ENCODE assay signal across 13 cellular contexts in the genomic region with DNA sequence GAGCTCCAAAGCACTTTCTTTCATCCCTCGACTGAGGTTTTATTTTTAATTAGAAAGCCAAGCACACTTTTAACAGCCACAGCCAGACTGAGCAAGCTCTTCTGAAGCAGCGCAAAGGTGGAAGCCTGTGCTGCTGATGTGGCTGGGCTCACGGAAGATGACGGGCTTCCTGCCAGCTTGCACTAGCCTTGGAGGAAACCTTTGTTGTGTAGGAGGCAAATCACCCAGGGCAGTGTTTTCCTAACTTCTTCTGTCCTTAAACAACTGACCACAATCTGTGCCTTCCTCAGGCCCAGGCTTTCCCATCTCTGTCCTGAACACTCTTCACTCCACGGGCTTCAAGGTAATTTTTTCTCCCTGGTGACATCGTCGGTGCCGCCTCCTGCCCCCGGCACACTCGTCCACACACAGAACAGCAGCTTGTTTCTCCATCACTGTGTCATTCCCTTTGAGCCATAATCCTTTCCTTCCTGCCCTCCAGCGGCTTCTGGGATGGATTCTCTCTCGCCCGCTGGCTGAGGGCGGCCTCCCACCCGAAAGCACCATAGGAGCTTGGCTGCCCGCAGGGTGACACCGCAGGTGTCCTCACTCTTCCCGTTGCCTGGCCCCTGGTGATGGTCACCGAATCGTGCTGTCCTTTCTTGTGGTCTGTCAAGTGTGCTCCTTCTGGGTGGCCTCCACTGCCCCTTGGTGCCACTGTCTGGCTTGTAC. TPM values are rescaled to one million over a fixed set of nuclear protein-coding genes. Genes with fewer than 3 reads are reported as not detected.
A peak's percentile ranks its signal among the peaks of the same experiment; 100 is the strongest.
DNase-seq lines count a peak whose midpoint lies in the region; ATAC-seq, FAIRE-seq and TF ChIP-seq lines count a peak whose summit lies in the region.
"Had no signal": no experiment of that assay in that cellular context is flagged by ENCODE, and none has a peak within 500 bp of the region (broad histone marks: within the 10 kb centered on the region; RNA-seq: fewer than 3 reads in every experiment).

No MANE protein-coding gene starts in this region.

- peak overlapping the region; percentile 21; the same call in 1 of the 2 replicates for H3K27ac ChIP-seq in WERI-Rb-1
- no peak overlapping the region for H3K27ac ChIP-seq in H1 (ENCODE audit: low read depth, low read length)
- H3K27ac ChIP-seq in thyroid gland, result no peak overlapping the region
- H3K27ac ChIP-seq: transverse colon had no signal

- H3K27ac Mint-ChIP-seq in activated naive CD4-positive, alpha-beta T cell treated with anti-CD3 and anti-CD28 coated beads for 36 hours, result no peak overlapping the region

- CTCF ChIA-PET in activated naive CD4-positive, alpha-beta T cell treated with anti-CD3 and anti-CD28 coated beads for 36 hours (lab: Charles Lee), result interaction anchor here (0.8 to 4.3 kb wide), 15 partner anchors 12 to 366 kb away, joined by 3 to 68 read pairs (median 7); partner anchors contain the start of gene RALB
- CTCF ChIA-PET in H1 (lab: Charles Lee; ENCODE audit: partially characterized antibody), result interaction anchor here (0.8 to 4.7 kb wide), 25 partner anchors 9 to 839 kb away, joined by 3 to 48 read pairs (median 5); partner anchors contain the start of gene RALB

- no peak overlapping the region for H2AK5ac ChIP-seq in H1 (ENCODE audit: low read depth, low read length)

- H4K8ac ChIP-seq in H1 (ENCODE audit: extremely low read depth, insufficient read depth, low read length), result peak overlapping the region; percentile 36

- H4K91ac ChIP-seq in H1 (replicated peaks; ENCODE audit: insufficient read length, low read length), result no peak overlapping the region

- H3K4me3 ChIP-seq in WERI-Rb-1 (ENCODE audit: low read depth, low read length) (no peak overlapping the region), H1 (ENCODE audit: extremely low read depth in 1 of 4, insufficient read depth in 2 of 4, low read depth in 3 of 4, low read length in 4 of 4) (no peak overlapping the region), thyroid gland (replicated peaks in 1 of 3) (no peak overlapping the region)
- H3K4me3 ChIP-seq: transverse colon had no signal

- ATAC-seq in GM18519 (IDR thresholded peaks at IDR 0.05; ENCODE audit: low FRiP score, unreplicated experiment), result no peak
- ATAC-seq: activated CD4-positive, CD25-positive, alpha-beta regulatory T cell treated with anti-CD3 and anti-CD28 coated beads, Interleukin-2, amount 50 U/mL, for 24 hours had no signal

- intact Hi-C loops in activated naive CD4-positive, alpha-beta T cell treated with anti-CD3 and anti-CD28 coated beads for 36 hours (cut with micrococcal nuclease), result loop anchor here (5.0 kb wide), 1 partner anchor 488 kb away; no protein-coding TSS in a partner anchor
- intact Hi-C loops in thyroid gland (cut with DNase I), result loop anchor here (10.0 kb wide), 1 partner anchor 90 kb away; the partner anchor contains the start of gene TMEM185B

- H3K14ac ChIP-seq in H1 (ENCODE audit: insufficient read length), result no peak overlapping the region

- no peak overlapping the region for H4K5ac ChIP-seq in H1 (ENCODE audit: insufficient read length, low read depth, low read length)

- peaks cover 32% of the 10 kb centered on the region for H3K4me1 Mint-ChIP-seq in activated naive CD4-positive, alpha-beta T cell treated with anti-CD3 and anti-CD28 coated beads for 36 hours (ENCODE audit: low read depth)

- TF ChIP-seq RAD21 in H1 (IDR thresholded peaks at IDR 0.05 in 1 of 2, conservative IDR thresholded peaks at IDR 0.05 in 1 of 2; ENCODE audit: low read depth in 2 of 2, low read length in 2 of 2), result no peak

- TF ChIP-seq EP300 in H1 (IDR thresholded peaks at IDR 0.05; ENCODE audit: borderline replicate concordance in 1 of 2, low read depth in 2 of 2, low read length in 2 of 2), result no peak

- no peak overlapping the region for H2BK20ac ChIP-seq in H1 (ENCODE audit: low read length)

- H3K79me1 ChIP-seq in H1 (ENCODE audit: low read depth, low read length), result no peaks in the 10 kb centered on the region

- H2BK15ac ChIP-seq in H1 (ENCODE audit: low read length), result no peak overlapping the region

- no peaks in the 10 kb centered on the region for H3K23me2 ChIP-seq in H1 (ENCODE audit: low read depth, low read length)

- peak overlapping the region; percentile 9 for H3K4me3 Mint-ChIP-seq in activated naive CD4-positive, alpha-beta T cell treated with anti-CD3 and anti-CD28 coated beads for 36 hours

- H3K56ac ChIP-seq in H1 (replicated peaks; ENCODE audit: insufficient read length, low read depth, low read length), result no peak overlapping the region

- H3K36me3 ChIP-seq in WERI-Rb-1 (no peaks in the 10 kb centered on the region), H1 (ENCODE audit: control insufficient read depth in 2 of 4, insufficient read depth in 4 of 4, low read length in 3 of 4) (no peaks in the 10 kb centered on the region), thyroid gland (no peaks in the 10 kb centered on the region)
- H3K36me3 ChIP-seq: transverse colon had no signal

- WGBS in H1 (ENCODE audit: extremely low coverage in 1 of 2, insufficient coverage in 1 of 2, insufficient read length in 1 of 2, insufficient replicate concordance in 2 of 2, low coverage in 1 of 2, low lambda C conversion rate in 2 of 2, missing lambda C conversion rate in 1 of 2), 2 experiments, result 89% methylated on average over 20 of the region's 20 CpGs; no CpG with 5 or more reads in 1 of the 2 experiments
- 84 to 87% methylated on average over 20 of the region's 20 CpGs for WGBS in thyroid gland, 2 donors

- H3K18ac ChIP-seq in H1 (ENCODE audit: extremely low read depth, low read length), result no peak overlapping the region

- H3K9me3 ChIP-seq in WERI-Rb-1 (ENCODE audit: severe bottlenecking), result no peaks in the 10 kb centered on the region
- no peaks in the 10 kb centered on the region for H3K9me3 ChIP-seq in H1 (ENCODE audit: insufficient read depth in 2 of 2, low read depth in 1 of 2, low read length in 1 of 2)
- no peaks in the 10 kb centered on the region for H3K9me3 ChIP-seq in thyroid gland
- H3K9me3 ChIP-seq: transverse colon had no signal

- H3K79me2 ChIP-seq in H1 (ENCODE audit: control insufficient read depth in 1 of 2, insufficient read depth in 2 of 2, low read length in 2 of 2), result no peaks in the 10 kb centered on the region

- H4K20me1 ChIP-seq in H1 (replicated peaks in 1 of 2; ENCODE audit: control insufficient read depth in 1 of 2, insufficient read depth in 2 of 2, low read length in 2 of 2), result peaks cover 0 to 4% of the 10 kb centered on the region in 2 experiments

- H2BK12ac ChIP-seq in H1 (ENCODE audit: low read depth, low read length), result 0 out of 2 replicates have a peak overlapping the region, but pooled peaks have one; percentile 9

- peaks cover 1 to 3% (median 2%) of the 10 kb centered on the region in 4 experiments; a peak in 5 of 7 replicates for H3K4me1 ChIP-seq in H1 (replicated peaks in 1 of 4; ENCODE audit: control insufficient read depth in 3 of 4, insufficient read depth in 4 of 4, low read length in 3 of 4)
- peaks cover 3 to 18% of the 10 kb centered on the region in 2 donors for H3K4me1 ChIP-seq in thyroid gland

- no peaks in the 10 kb centered on the region for H3K9me3 Mint-ChIP-seq in activated naive CD4-positive, alpha-beta T cell treated with anti-CD3 and anti-CD28 coated beads for 36 hours

- no peak overlapping the region for H2AFZ ChIP-seq in H1 (ENCODE audit: low read length)

- no peak overlapping the region for H3K23ac ChIP-seq in H1 (ENCODE audit: insufficient read length)

- no peaks in the 10 kb centered on the region for H3K27me3 Mint-ChIP-seq in activated naive CD4-positive, alpha-beta T cell treated with anti-CD3 and anti-CD28 coated beads for 36 hours (ENCODE audit: low read depth)

- no peak overlapping the region for H2BK5ac ChIP-seq in H1 (ENCODE audit: low read depth, low read length)

- H3K27me3 ChIP-seq in WERI-Rb-1 (ENCODE audit: insufficient read depth, low read depth, severe bottlenecking), result no peaks in the 10 kb centered on the region
- H3K27me3 ChIP-seq in H1 (replicated peaks in 1 of 4; ENCODE audit: control insufficient read depth in 3 of 4, extremely low read depth in 1 of 4, insufficient read depth in 3 of 4, low read length in 3 of 4), result peaks cover 4 to 47% (median 40%) of the 10 kb centered on the region in 4 experiments
- H3K27me3 ChIP-seq in thyroid gland, result no peaks in the 10 kb centered on the region

- no peak overlapping the region for H3K4ac ChIP-seq in H1 (replicated peaks; ENCODE audit: insufficient read length, low read depth, low read length)

- no peak overlapping the region for H2BK120ac ChIP-seq in H1 (replicated peaks; ENCODE audit: low read depth, low read length)

- FAIRE-seq in H1 (lab: Jason Lieb, UNC), result no peak
- FAIRE-seq: endometrium had no signal

- H3K9ac ChIP-seq in H1 (replicated peaks in 1 of 4; ENCODE audit: extremely low read depth in 1 of 4, low read depth in 3 of 4, low read length in 3 of 4), result no peak overlapping the region

- POLR2A ChIA-PET in H1 (lab: Charles Lee; ENCODE audit: partially characterized antibody), result no interaction called here

- no peak for TF ChIP-seq POLR2A in H1 (IDR thresholded peaks at IDR 0.05; ENCODE audit: control extremely low read depth in 1 of 2, low read depth in 2 of 2, low read length in 2 of 2)
- no peak for TF ChIP-seq POLR2A in thyroid gland (IDR thresholded peaks at IDR 0.05)

- H3K4me2 ChIP-seq in H1 (ENCODE audit: insufficient read depth in 1 of 2, low read depth in 2 of 2, low read length in 2 of 2), result no peak overlapping the region

- no peak for TF ChIP-seq CTCF in WERI-Rb-1 (IDR thresholded peaks at IDR 0.05; ENCODE audit: low read depth, low read length)
- TF ChIP-seq CTCF in H1 (IDR thresholded peaks at IDR 0.05; ENCODE audit: control extremely low read depth in 1 of 3, insufficient read depth in 1 of 3, low read depth in 1 of 3, low read length in 3 of 3), result no peak
- no peak for TF ChIP-seq CTCF in thyroid gland (IDR thresholded peaks at IDR 0.05)

- H3K36me3 Mint-ChIP-seq in activated naive CD4-positive, alpha-beta T cell treated with anti-CD3 and anti-CD28 coated beads for 36 hours (ENCODE audit: low read depth), result no peaks in the 10 kb centered on the region

- peak; percentile 46 for DNase-seq in activated naive CD4-positive, alpha-beta T cell treated with anti-CD3 and anti-CD28 coated beads for 36 hours
- DNase-seq in activated naive CD4-positive, alpha-beta T cell treated with anti-CD3 and anti-CD28 coated beads, Interleukin-2, amount 50 U/mL, for 16 hours, result no peak
- DNase-seq in WERI-Rb-1 (no peak), H1 (ENCODE audit: low read depth in 1 of 2, low spot score in 2 of 2) (no peak), thyroid gland (peak; percentile 18 to 28), NCI-H526 (lab: John Stamatoyannopoulos, UW) (no peak), NCI-H1436 (lab: John Stamatoyannopoulos, UW) (no peak)
- DNase-seq: anterior cingulate cortex, hippocampal formation, transverse colon had no signal

RNA-seq across cellular contexts. Expression of gene INHBB, which starts 31.1 kb away (rescaled TPM):
- not detected for total RNA-seq in activated naive CD4-positive, alpha-beta T cell treated with anti-CD3 and anti-CD28 coated beads for 36 hours
- total RNA-seq in H1 (2021; fragmentation: NEBNext Ultra II Directional; extraction: Animal tissue kit (Norgen Biotek cat#: 25700)), result 0.23 and 0.30 TPM in 2 replicates
- 0.24 and 0.32 TPM in 2 replicates for polyA plus RNA-seq in H1 (2011; rRNA removed)
- 0.25 TPM for polyA plus RNA-seq in H1 (2011; cell fraction: cytosol; rRNA removed)
- polyA plus RNA-seq in H1 (2011; cell fraction: nucleus; rRNA removed), result 0.44 TPM
- polyA plus RNA-seq in H1 (2012, experiment 1 of 2), result 0.27 to 0.51 TPM (median 0.42 TPM) in 4 replicates
- 0.31 TPM for polyA plus RNA-seq in H1 (2012, experiment 2 of 2)
- polyA plus RNA-seq in H1 (2013, experiment 1 of 2), result 0.10 TPM
- 0.15 TPM for polyA plus RNA-seq in H1 (2013, experiment 2 of 2)
- polyA minus RNA-seq in H1 (2011; rRNA and poly(A)+ RNA removed), result 0.19 and 0.46 TPM in 2 replicates
- 0.44 TPM for polyA minus RNA-seq in H1 (2011; cell fraction: cytosol; rRNA and poly(A)+ RNA removed)
- 0.50 TPM for polyA minus RNA-seq in H1 (2011; cell fraction: nucleus; rRNA and poly(A)+ RNA removed)
- 10 to 100 TPM; 12.3 to 27.5 (median 23.6) TPM for total RNA-seq in thyroid gland

Comparison
In these comparisons a context has a peak if more than half of its experiments do, and no peak if none do; other contexts are left out.
1. DNase-seq: peak in activated naive CD4-positive, alpha-beta T cell treated with anti-CD3 and anti-CD28 coated beads for 36 hours (single experiment) and thyroid gland (2 of 2); none in activated naive CD4-positive, alpha-beta T cell treated with anti-CD3 and anti-CD28 coated beads, Interleukin-2, amount 50 U/mL, for 16 hours (single experiment), WERI-Rb-1 (single experiment), H1 (0 of 2), NCI-H526 (0 of 2) and NCI-H1436 (single experiment).
2. RNA of gene INHBB, which starts 31.1 kb away (total RNA-seq): 12.3 to 27.5 TPM in thyroid gland; 0.23 to 0.30 TPM in H1 and not detected in activated naive CD4-positive, alpha-beta T cell treated with anti-CD3 and anti-CD28 coated beads for 36 hours; every median in the first group is over 10 times any median in the second.